ENCODE assay signal across 14 cellular contexts in the genomic region with DNA sequence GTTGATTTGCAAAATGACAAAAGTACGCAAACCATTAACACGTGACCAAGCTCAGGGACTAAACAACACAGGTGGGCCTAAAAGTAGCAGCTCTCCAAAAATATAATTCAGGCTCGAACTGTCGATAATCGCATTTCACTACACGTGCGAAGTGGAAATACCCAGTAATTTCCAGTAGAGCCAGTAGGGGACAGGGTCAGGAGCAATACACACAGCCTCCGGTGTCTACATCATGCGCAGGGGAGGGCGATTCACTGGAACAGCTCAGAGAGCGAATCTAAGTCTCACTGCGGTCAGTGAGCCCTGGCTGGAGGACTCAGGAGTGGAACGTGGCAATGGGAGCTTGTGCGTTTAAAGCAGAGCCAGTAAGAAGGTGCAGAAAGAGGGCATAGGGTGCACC. TPM values are rescaled to one million over a fixed set of nuclear protein-coding genes. Genes with fewer than 3 reads are reported as not detected.
DNase-seq lines count a peak whose midpoint lies in the region; ATAC-seq and TF ChIP-seq lines count a peak whose summit lies in the region.
"Had no signal": no experiment of that assay in that cellular context is flagged by ENCODE, and none has a peak within 500 bp of the region (broad histone marks: within the 10 kb centered on the region; RNA-seq: fewer than 3 reads in every experiment).

No MANE protein-coding gene starts in this region.

- H3K4me3 ChIP-seq in DND-41 (ENCODE audit: low read depth in 1 of 2, low read length in 2 of 2) (no peak overlapping the region), trophoblast cell (ENCODE audit: low read depth, low read length) (no peak overlapping the region)
- H3K4me3 ChIP-seq: BLaER1 had no signal

- no peak overlapping the region for H3K23ac ChIP-seq in trophoblast cell (ENCODE audit: low read length)

- H4K8ac ChIP-seq in trophoblast cell (ENCODE audit: low read depth, low read length), result no peak overlapping the region

- POLR2A ChIA-PET in HEK293T (lab: Yijun Ruan, JAX), result no interaction called here

- H2BK120ac ChIP-seq in trophoblast cell (ENCODE audit: insufficient read depth, low read length, poor library complexity), result no peak overlapping the region

- H3K9me3 Mint-ChIP-seq in endothelial cell (ENCODE audit: unreplicated experiment), result no peaks in the 10 kb centered on the region
- H3K9me3 Mint-ChIP-seq: IgD-negative memory B cell had no signal

- H3K9ac ChIP-seq in DND-41 (ENCODE audit: low read depth, low read length) (no peak overlapping the region), trophoblast cell (ENCODE audit: low read length) (no peak overlapping the region)
- H3K9ac ChIP-seq: BLaER1 had no signal

- H3K4me1 Mint-ChIP-seq in endothelial cell (ENCODE audit: unreplicated experiment), result peaks cover 23% of the 10 kb centered on the region

- H3K9me3 ChIP-seq in DND-41 (ENCODE audit: insufficient read depth, low read length, severe bottlenecking), result no peaks in the 10 kb centered on the region
- H3K9me3 ChIP-seq in trophoblast cell (ENCODE audit: insufficient read depth, low read depth, low read length), result peaks cover 2% of the 10 kb centered on the region
- H3K9me3 ChIP-seq: BLaER1 had no signal

- H3K4me3 Mint-ChIP-seq in endothelial cell (ENCODE audit: unreplicated experiment), result peak overlapping the region; percentile 60
- H3K4me3 Mint-ChIP-seq: IgD-negative memory B cell had no signal

- H3K79me1 ChIP-seq in trophoblast cell (ENCODE audit: low read length), result peaks cover 6% of the 10 kb centered on the region

- H3K4ac ChIP-seq in trophoblast cell (ENCODE audit: low read depth, low read length), result peak overlapping the region; percentile 12

- no peak overlapping the region for H3K4me2 ChIP-seq in DND-41 (ENCODE audit: insufficient read depth, low read length)
- no peak overlapping the region for H3K4me2 ChIP-seq in trophoblast cell (ENCODE audit: low read length)
- H3K4me2 ChIP-seq: BLaER1 had no signal

- DNase-seq in DND-41, result no peak
- peak; percentile 24 for DNase-seq in HEK293T (ENCODE audit: extremely low spot score)
- no peak for DNase-seq in endothelial cell (ENCODE audit: low spot score)
- DNase-seq in trophoblast cell, result peak in 1 of 2 donors; percentile 24
- no peak for DNase-seq in NCI-H2029 treated with DMSO at 0.1 percent for 48 hours (lab: John Stamatoyannopoulos, UW)
- DNase-seq in erythroblast (lab: John Stamatoyannopoulos, UW), result no peak
- DNase-seq: DMS 273 treated with DMSO at 0.1 percent for 48 hours, NCI-H1417 treated with DMSO at 0.1 percent for 48 hours, NCI-H2029, NCI-H510A, SIG-M5 had no signal

- peaks cover 29% of the 10 kb centered on the region for H3K36me3 Mint-ChIP-seq in endothelial cell (ENCODE audit: low read depth, unreplicated experiment)

- H3K27me3 Mint-ChIP-seq in endothelial cell (ENCODE audit: unreplicated experiment), result peaks cover 1% of the 10 kb centered on the region
- H3K27me3 Mint-ChIP-seq: IgD-negative memory B cell had no signal

- peaks cover 29% of the 10 kb centered on the region for H4K20me1 ChIP-seq in DND-41 (ENCODE audit: insufficient read depth, low read length)

- H2AFZ ChIP-seq in DND-41 (ENCODE audit: low read depth, low read length) (no peak overlapping the region), trophoblast cell (ENCODE audit: insufficient read depth, low read length, poor library complexity) (no peak overlapping the region)

- CTCF ChIA-PET in HEK293T (lab: Yijun Ruan, JAX), result interaction anchor here (0.9 kb wide), 1 partner anchor 16 kb away, joined by 4 read pairs; no protein-coding TSS in a partner anchor

- H3K18ac ChIP-seq in trophoblast cell (ENCODE audit: low read length), result no peak overlapping the region

- ATAC-seq in DND-41 (ENCODE audit: insufficient read depth, low read depth), result no peak
- ATAC-seq in HG02588 (IDR thresholded peaks at IDR 0.05; ENCODE audit: unreplicated experiment), result no peak

- no peak overlapping the region for H2BK12ac ChIP-seq in trophoblast cell (ENCODE audit: low read length)

- H2AK5ac ChIP-seq in trophoblast cell (ENCODE audit: low read length), result no peak overlapping the region

- H4K91ac ChIP-seq in trophoblast cell (ENCODE audit: low read depth, low read length), result no peak overlapping the region

- H3K79me2 ChIP-seq in DND-41 (ENCODE audit: insufficient read depth, low read length) (peaks cover 23% of the 10 kb centered on the region), trophoblast cell (ENCODE audit: control insufficient read depth, insufficient read depth, low read length, poor library complexity) (peaks cover 2% of the 10 kb centered on the region)

- no CpG with 5 or more reads among the region's 14 CpGs for WGBS in trophoblast cell (ENCODE audit: extremely low coverage, insufficient coverage, insufficient read length)

- H2BK5ac ChIP-seq in trophoblast cell (ENCODE audit: low read depth, low read length, poor library complexity), result no peak overlapping the region

- H3K14ac ChIP-seq in trophoblast cell (ENCODE audit: low read length), result no peak overlapping the region

- H3K36me3 ChIP-seq in DND-41 (ENCODE audit: insufficient read depth, low read length), result peaks cover 79% of the 10 kb centered on the region
- peaks cover 19 to 30% of the 10 kb centered on the region in 2 experiments for H3K36me3 ChIP-seq in trophoblast cell (ENCODE audit: control insufficient read depth in 1 of 2, insufficient read depth in 2 of 2, low read length in 2 of 2)

- TF ChIP-seq POLR2A in erythroblast (IDR thresholded peaks at IDR 0.05; ENCODE audit: low read length), result no peak

- H3K27ac Mint-ChIP-seq in endothelial cell (ENCODE audit: unreplicated experiment), result no peak overlapping the region
- H3K27ac Mint-ChIP-seq: IgD-negative memory B cell had no signal

- peak; percentile 17 for TF ChIP-seq CTCF in DND-41 (IDR thresholded peaks at IDR 0.05; ENCODE audit: borderline replicate concordance, extremely low read depth, low read length, poor library complexity, severe bottlenecking)
- TF ChIP-seq CTCF in endothelial cell (IDR thresholded peaks at IDR 0.05; ENCODE audit: unreplicated experiment), result no peak

- H3K27me3 ChIP-seq in DND-41 (ENCODE audit: insufficient read depth, low read length, poor library complexity), result no peaks in the 10 kb centered on the region
- no peaks in the 10 kb centered on the region for H3K27me3 ChIP-seq in trophoblast cell (ENCODE audit: insufficient read depth, low read length)
- H3K27me3 ChIP-seq: BLaER1 had no signal

- H3K27ac ChIP-seq in DND-41 (ENCODE audit: low read length) (no peak overlapping the region), trophoblast cell (ENCODE audit: low read depth, low read length) (no peak overlapping the region)
- H3K27ac ChIP-seq: BLaER1 had no signal

- no peak overlapping the region for H4K12ac ChIP-seq in trophoblast cell (ENCODE audit: low read depth, low read length)

- H3K4me1 ChIP-seq in DND-41 (ENCODE audit: insufficient read depth, low read length) (no peaks in the 10 kb centered on the region), trophoblast cell (ENCODE audit: control insufficient read depth in 1 of 2, insufficient read depth in 2 of 2, low read length in 2 of 2) (peaks cover 13 to 17% of the 10 kb centered on the region in 2 experiments)

TF ChIP-seq in HEK293T, 16 proteins besides CTCF, POLR2A, EP300 and RAD21:
- no peak for TF ChIP-seq TARDBP (IDR thresholded peaks at IDR 0.05)
- TF ChIP-seq FOXM1 (IDR thresholded peaks at IDR 0.05; ENCODE audit: borderline replicate concordance), result no peak
- TF ChIP-seq L3MBTL2 (conservative IDR thresholded peaks at IDR 0.05), result no peak
- TF ChIP-seq ARNT (IDR thresholded peaks at IDR 0.05), result no peak
- TF ChIP-seq ZNF384 (IDR thresholded peaks at IDR 0.05), result no peak
TF ChIP-seq in HEK293T: peak in this region for 0.

RNA-seq across cellular contexts. Expression of gene SETD3, which starts 40.4 kb away (rescaled TPM):
- total RNA-seq in endothelial cell (ENCODE audit: unreplicated experiment), result 67.4 TPM
- 81.6 and 81.8 TPM in 2 replicates for polyA plus RNA-seq in trophoblast cell (2013)

RNA-seq across cellular contexts. Expression of gene CCNK, which starts 40.9 kb away (rescaled TPM):
- total RNA-seq in endothelial cell (ENCODE audit: unreplicated experiment), result 79.8 TPM
- 105 TPM in 2 replicates for polyA plus RNA-seq in trophoblast cell (2013)
